1 cellular context compared by ENCODE assay signal in the genomic region with DNA sequence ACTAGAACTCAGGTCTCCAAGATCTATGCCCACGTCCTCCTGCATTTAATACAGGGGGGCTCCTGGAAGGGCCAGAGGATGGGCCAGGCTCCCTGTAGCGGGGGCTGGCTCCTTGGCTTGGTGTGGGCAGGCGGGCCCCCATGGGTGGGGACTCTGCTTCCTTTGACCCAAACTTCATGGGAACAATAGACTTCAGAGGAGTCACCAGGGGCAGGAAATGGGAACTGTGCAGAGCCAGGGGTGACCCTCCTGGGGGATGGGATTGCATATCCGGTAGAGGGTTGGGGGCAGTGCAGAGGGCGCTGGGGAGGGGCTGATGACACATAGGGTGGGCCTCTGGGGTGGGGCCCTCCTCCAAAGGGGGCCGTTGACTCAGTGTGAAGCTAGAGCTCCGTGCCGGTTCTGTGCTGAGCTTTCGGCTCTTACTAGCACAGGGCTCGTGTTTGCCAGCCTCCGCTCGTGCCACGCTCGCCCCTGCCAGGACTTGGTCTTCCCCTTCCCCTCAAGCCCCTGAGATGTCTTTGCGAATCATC.
TF ChIP-seq lines count a peak whose summit lies in the region.

No MANE protein-coding gene starts in this region.

TF ChIP-seq in SK-N-SH treated with all-trans-retinoic acid at 6 μM for 48 hours, 23 proteins besides CTCF, POLR2A, EP300 and RAD21 (continued from another document):
- TF ChIP-seq, protein P1, sequence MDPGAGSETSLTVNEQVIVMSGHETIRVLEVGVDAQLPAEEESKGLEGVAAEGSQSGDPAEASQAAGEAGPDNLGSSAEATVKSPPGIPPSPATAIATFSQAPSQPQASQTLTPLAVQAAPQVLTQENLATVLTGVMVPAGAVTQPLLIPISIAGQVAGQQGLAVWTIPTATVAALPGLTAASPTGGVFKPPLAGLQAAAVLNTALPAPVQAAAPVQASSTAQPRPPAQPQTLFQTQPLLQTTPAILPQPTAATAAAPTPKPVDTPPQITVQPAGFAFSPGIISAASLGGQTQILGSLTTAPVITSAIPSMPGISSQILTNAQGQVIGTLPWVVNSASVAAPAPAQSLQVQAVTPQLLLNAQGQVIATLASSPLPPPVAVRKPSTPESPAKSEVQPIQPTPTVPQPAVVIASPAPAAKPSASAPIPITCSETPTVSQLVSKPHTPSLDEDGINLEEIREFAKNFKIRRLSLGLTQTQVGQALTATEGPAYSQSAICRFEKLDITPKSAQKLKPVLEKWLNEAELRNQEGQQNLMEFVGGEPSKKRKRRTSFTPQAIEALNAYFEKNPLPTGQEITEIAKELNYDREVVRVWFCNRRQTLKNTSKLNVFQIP (CRISPR knock-in tag; IDR thresholded peaks at IDR 0.05; ENCODE audit: borderline replicate concordance, low read depth), result no peak
- TF ChIP-seq, protein P2, sequence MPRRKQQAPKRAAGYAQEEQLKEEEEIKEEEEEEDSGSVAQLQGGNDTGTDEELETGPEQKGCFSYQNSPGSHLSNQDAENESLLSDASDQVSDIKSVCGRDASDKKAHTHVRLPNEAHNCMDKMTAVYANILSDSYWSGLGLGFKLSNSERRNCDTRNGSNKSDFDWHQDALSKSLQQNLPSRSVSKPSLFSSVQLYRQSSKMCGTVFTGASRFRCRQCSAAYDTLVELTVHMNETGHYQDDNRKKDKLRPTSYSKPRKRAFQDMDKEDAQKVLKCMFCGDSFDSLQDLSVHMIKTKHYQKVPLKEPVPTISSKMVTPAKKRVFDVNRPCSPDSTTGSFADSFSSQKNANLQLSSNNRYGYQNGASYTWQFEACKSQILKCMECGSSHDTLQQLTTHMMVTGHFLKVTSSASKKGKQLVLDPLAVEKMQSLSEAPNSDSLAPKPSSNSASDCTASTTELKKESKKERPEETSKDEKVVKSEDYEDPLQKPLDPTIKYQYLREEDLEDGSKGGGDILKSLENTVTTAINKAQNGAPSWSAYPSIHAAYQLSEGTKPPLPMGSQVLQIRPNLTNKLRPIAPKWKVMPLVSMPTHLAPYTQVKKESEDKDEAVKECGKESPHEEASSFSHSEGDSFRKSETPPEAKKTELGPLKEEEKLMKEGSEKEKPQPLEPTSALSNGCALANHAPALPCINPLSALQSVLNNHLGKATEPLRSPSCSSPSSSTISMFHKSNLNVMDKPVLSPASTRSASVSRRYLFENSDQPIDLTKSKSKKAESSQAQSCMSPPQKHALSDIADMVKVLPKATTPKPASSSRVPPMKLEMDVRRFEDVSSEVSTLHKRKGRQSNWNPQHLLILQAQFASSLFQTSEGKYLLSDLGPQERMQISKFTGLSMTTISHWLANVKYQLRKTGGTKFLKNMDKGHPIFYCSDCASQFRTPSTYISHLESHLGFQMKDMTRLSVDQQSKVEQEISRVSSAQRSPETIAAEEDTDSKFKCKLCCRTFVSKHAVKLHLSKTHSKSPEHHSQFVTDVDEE (CRISPR knock-in tag; IDR thresholded peaks at IDR 0.05), result no peak
- TF ChIP-seq, protein P3, sequence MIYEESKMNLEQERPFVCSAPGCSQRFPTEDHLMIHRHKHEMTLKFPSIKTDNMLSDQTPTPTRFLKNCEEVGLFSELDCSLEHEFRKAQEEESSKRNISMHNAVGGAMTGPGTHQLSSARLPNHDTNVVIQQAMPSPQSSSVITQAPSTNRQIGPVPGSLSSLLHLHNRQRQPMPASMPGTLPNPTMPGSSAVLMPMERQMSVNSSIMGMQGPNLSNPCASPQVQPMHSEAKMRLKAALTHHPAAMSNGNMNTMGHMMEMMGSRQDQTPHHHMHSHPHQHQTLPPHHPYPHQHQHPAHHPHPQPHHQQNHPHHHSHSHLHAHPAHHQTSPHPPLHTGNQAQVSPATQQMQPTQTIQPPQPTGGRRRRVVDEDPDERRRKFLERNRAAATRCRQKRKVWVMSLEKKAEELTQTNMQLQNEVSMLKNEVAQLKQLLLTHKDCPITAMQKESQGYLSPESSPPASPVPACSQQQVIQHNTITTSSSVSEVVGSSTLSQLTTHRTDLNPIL (CRISPR knock-in tag; IDR thresholded peaks at IDR 0.05; ENCODE audit: low read depth), result no peak
- TF ChIP-seq ZNF8 (CRISPR knock-in tag; IDR thresholded peaks at IDR 0.05) (no peak), ZNF70 (CRISPR knock-in tag; IDR thresholded peaks at IDR 0.05) (no peak), CSDC2 (CRISPR knock-in tag; IDR thresholded peaks at IDR 0.05) (no peak), ARNTL (CRISPR knock-in tag; IDR thresholded peaks at IDR 0.05; ENCODE audit: borderline replicate concordance, low read depth) (no peak), ISL1 (CRISPR knock-in tag; IDR thresholded peaks at IDR 0.05) (no peak), ESRRG (CRISPR knock-in tag; IDR thresholded peaks at IDR 0.05) (no peak)
